2 cellular contexts compared by ENCODE assay signal in the genomic region with DNA sequence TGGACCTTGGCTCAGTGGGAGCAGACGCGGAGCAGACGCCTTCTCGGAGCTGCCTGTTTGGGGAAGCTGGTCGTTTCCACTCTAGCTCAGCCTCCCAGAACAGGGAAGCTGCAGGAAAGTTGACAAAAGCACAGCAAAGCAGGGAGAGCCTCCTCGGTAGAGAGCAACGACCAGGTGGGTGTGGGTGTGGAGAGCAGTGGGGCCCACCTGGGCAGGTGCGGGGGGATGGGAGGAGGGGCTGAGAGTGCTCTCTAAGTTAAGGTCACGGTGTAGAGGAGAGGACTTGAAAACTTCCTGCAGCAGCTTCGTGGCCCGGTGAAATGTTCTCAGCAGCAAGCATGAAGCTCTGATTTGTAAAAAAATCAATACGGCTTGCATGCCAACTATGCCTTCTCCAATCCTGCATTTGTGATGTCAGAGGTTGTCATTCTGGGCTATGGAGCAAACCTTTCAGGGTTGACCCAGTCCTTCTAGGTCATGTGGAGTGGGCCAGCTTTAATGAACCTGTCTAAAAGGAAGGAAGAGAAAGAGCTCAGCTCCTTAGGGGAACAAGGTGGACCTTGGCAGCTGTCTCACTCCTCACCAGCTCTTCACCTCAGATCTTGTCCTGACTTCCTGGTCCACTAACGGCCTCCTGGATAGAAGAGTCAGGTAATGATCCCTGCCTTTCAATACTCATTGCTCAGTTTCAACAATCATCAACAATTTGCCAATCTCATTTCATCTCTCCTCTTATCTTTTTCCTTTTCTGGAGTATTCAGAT.
A peak's percentile ranks its signal among the peaks of the same experiment; 100 is the strongest.
TF ChIP-seq lines count a peak whose summit lies in the region.

No MANE protein-coding gene starts in this region.

TF ChIP-seq in liver, 16 proteins besides CTCF, POLR2A, EP300 and RAD21:
- peak; percentile 52 to 73 for TF ChIP-seq RXRA (IDR thresholded peaks at IDR 0.05)
- peak; percentile 56 for TF ChIP-seq SP1 (IDR thresholded peaks at IDR 0.05)
- TF ChIP-seq, protein P1, sequence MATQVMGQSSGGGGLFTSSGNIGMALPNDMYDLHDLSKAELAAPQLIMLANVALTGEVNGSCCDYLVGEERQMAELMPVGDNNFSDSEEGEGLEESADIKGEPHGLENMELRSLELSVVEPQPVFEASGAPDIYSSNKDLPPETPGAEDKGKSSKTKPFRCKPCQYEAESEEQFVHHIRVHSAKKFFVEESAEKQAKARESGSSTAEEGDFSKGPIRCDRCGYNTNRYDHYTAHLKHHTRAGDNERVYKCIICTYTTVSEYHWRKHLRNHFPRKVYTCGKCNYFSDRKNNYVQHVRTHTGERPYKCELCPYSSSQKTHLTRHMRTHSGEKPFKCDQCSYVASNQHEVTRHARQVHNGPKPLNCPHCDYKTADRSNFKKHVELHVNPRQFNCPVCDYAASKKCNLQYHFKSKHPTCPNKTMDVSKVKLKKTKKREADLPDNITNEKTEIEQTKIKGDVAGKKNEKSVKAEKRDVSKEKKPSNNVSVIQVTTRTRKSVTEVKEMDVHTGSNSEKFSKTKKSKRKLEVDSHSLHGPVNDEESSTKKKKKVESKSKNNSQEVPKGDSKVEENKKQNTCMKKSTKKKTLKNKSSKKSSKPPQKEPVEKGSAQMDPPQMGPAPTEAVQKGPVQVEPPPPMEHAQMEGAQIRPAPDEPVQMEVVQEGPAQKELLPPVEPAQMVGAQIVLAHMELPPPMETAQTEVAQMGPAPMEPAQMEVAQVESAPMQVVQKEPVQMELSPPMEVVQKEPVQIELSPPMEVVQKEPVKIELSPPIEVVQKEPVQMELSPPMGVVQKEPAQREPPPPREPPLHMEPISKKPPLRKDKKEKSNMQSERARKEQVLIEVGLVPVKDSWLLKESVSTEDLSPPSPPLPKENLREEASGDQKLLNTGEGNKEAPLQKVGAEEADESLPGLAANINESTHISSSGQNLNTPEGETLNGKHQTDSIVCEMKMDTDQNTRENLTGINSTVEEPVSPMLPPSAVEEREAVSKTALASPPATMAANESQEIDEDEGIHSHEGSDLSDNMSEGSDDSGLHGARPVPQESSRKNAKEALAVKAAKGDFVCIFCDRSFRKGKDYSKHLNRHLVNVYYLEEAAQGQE (IDR thresholded peaks at IDR 0.05): no peak
- TF ChIP-seq HNF4A (conservative IDR thresholded peaks at IDR 0.05): peak; percentile 22 to 31
- TF ChIP-seq YY1 (IDR thresholded peaks at IDR 0.05): no peak

TF ChIP-seq in HepG2, 621 proteins besides CTCF, POLR2A, EP300 and RAD21:
- TF ChIP-seq ZNF121 (CRISPR knock-in tag; IDR thresholded peaks at IDR 0.05) (no peak), ZFP82 (CRISPR knock-in tag; IDR thresholded peaks at IDR 0.05; ENCODE audit: borderline replicate concordance) (no peak), IRF1 (CRISPR knock-in tag; IDR thresholded peaks at IDR 0.05; ENCODE audit: low read depth) (no peak), IKZF1 (IDR thresholded peaks at IDR 0.05) (no peak), MEIS1 (CRISPR knock-in tag; IDR thresholded peaks at IDR 0.05; ENCODE audit: borderline replicate concordance) (no peak), ZNF446 (CRISPR knock-in tag; IDR thresholded peaks at IDR 0.05) (no peak)
- TF ChIP-seq, protein P2, sequence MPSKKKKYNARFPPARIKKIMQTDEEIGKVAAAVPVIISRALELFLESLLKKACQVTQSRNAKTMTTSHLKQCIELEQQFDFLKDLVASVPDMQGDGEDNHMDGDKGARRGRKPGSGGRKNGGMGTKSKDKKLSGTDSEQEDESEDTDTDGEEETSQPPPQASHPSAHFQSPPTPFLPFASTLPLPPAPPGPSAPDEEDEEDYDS (CRISPR knock-in tag; IDR thresholded peaks at IDR 0.05): no peak
